Comparison of ENCODE assay signal across 2 cellular contexts in genomic region chr17:10744509-10745000, GRCh38.
A peak's percentile ranks its signal among the peaks of the same experiment; 100 is the strongest.
TF ChIP-seq lines count a peak whose summit lies in the region.

No MANE protein-coding gene starts in this region.

TF ChIP-seq in SK-N-SH treated with all-trans-retinoic acid at 6 μM for 48 hours, 23 proteins besides CTCF, POLR2A, EP300 and RAD21:
- TF ChIP-seq TSHZ2 (CRISPR knock-in tag; IDR thresholded peaks at IDR 0.05) = no peak
- TF ChIP-seq CSDC2 (CRISPR knock-in tag; IDR thresholded peaks at IDR 0.05) = no peak
- TF ChIP-seq BACH2 (CRISPR knock-in tag; IDR thresholded peaks at IDR 0.05; ENCODE audit: borderline replicate concordance) = no peak
- TF ChIP-seq ZNF70 (CRISPR knock-in tag; IDR thresholded peaks at IDR 0.05) = peak; percentile 97
- no peak for TF ChIP-seq SNAI2 (CRISPR knock-in tag; IDR thresholded peaks at IDR 0.05)
- no peak for TF ChIP-seq PPARA (CRISPR knock-in tag; IDR thresholded peaks at IDR 0.05; ENCODE audit: borderline replicate concordance)
- TF ChIP-seq POU6F1 (CRISPR knock-in tag; IDR thresholded peaks at IDR 0.05; ENCODE audit: borderline replicate concordance, low read depth) = no peak
- no peak for TF ChIP-seq OSR1 (CRISPR knock-in tag; IDR thresholded peaks at IDR 0.05)
- no peak for TF ChIP-seq TOX (CRISPR knock-in tag; IDR thresholded peaks at IDR 0.05; ENCODE audit: borderline replicate concordance)

TF ChIP-seq in HepG2, 621 proteins besides CTCF, POLR2A, EP300 and RAD21 (continues in another document):
- TF ChIP-seq REPIN1 (CRISPR knock-in tag; IDR thresholded peaks at IDR 0.05; ENCODE audit: borderline replicate concordance, low read depth) (no peak), MXD1 (CRISPR knock-in tag; IDR thresholded peaks at IDR 0.05) (no peak), ZNF740 (CRISPR knock-in tag; IDR thresholded peaks at IDR 0.05) (no peak), RNF2 (conservative IDR thresholded peaks at IDR 0.05; ENCODE audit: low read depth) (no peak), ZSCAN20 (CRISPR knock-in tag; IDR thresholded peaks at IDR 0.05; ENCODE audit: borderline replicate concordance) (no peak), CREB1 (IDR thresholded peaks at IDR 0.05) (no peak), CREB1 (CRISPR knock-in tag; IDR thresholded peaks at IDR 0.05) (peak; percentile 59; the same call in 1 of the 2 replicates), SOX13 (IDR thresholded peaks at IDR 0.05) (no peak), SOX13 (CRISPR knock-in tag; conservative IDR thresholded peaks at IDR 0.05 in 1 of 2, IDR thresholded peaks at IDR 0.05 in 1 of 2) (peak in 1 of 2 experiments; percentile 33; a peak in 1 of 4 replicates), THAP11 (CRISPR knock-in tag; IDR thresholded peaks at IDR 0.05) (no peak), ZBTB2 (CRISPR knock-in tag; IDR thresholded peaks at IDR 0.05; ENCODE audit: low read depth) (no peak), MAFK (conservative IDR thresholded peaks at IDR 0.05 in 1 of 2, IDR thresholded peaks at IDR 0.05 in 1 of 2; ENCODE audit: low read length in 2 of 2) (no peak), RFXAP (CRISPR knock-in tag; IDR thresholded peaks at IDR 0.05; ENCODE audit: borderline replicate concordance) (no peak), U2AF2 (IDR thresholded peaks at IDR 0.05; ENCODE audit: low read depth, low read length) (no peak), IRF2 (CRISPR knock-in tag; IDR thresholded peaks at IDR 0.05) (no peak), MYC (CRISPR knock-in tag; IDR thresholded peaks at IDR 0.05; ENCODE audit: borderline replicate concordance) (no peak), ZNF790 (CRISPR knock-in tag; IDR thresholded peaks at IDR 0.05; ENCODE audit: borderline replicate concordance) (no peak), MTF2 (CRISPR knock-in tag; IDR thresholded peaks at IDR 0.05; ENCODE audit: borderline replicate concordance) (no peak), ISX (CRISPR knock-in tag; conservative IDR thresholded peaks at IDR 0.05) (no peak), SOX5 (CRISPR knock-in tag; IDR thresholded peaks at IDR 0.05; ENCODE audit: borderline replicate concordance) (no peak), FOXJ3 (CRISPR knock-in tag; IDR thresholded peaks at IDR 0.05; ENCODE audit: borderline replicate concordance) (no peak), TCF7L2 (IDR thresholded peaks at IDR 0.05; ENCODE audit: low read depth, low read length) (peak; percentile 74), ZNF282 (IDR thresholded peaks at IDR 0.05; ENCODE audit: partially characterized antibody) (no peak), MXD4 (CRISPR knock-in tag; IDR thresholded peaks at IDR 0.05) (no peak), DR1 (CRISPR knock-in tag; IDR thresholded peaks at IDR 0.05) (no peak), ZNF234 (CRISPR knock-in tag; conservative IDR thresholded peaks at IDR 0.05) (no peak), CBX1 (IDR thresholded peaks at IDR 0.05; ENCODE audit: low read depth) (no peak), ZFP90 (CRISPR knock-in tag; IDR thresholded peaks at IDR 0.05; ENCODE audit: borderline replicate concordance) (no peak), ZSCAN12 (CRISPR knock-in tag; IDR thresholded peaks at IDR 0.05) (no peak), ZBTB21 (CRISPR knock-in tag; IDR thresholded peaks at IDR 0.05) (peak; percentile 64; the same call in 1 of the 2 replicates), SALL2 (CRISPR knock-in tag; IDR thresholded peaks at IDR 0.05) (no peak), ZNF160 (CRISPR knock-in tag; IDR thresholded peaks at IDR 0.05) (no peak), ZFYVE20 (CRISPR knock-in tag; IDR thresholded peaks at IDR 0.05; ENCODE audit: borderline replicate concordance, low read depth) (no peak), MXI1 (IDR thresholded peaks at IDR 0.05; ENCODE audit: borderline replicate concordance, low read depth, low read length) (no peak), PLRG1 (conservative IDR thresholded peaks at IDR 0.05) (no peak), EHMT2 (IDR thresholded peaks at IDR 0.05; ENCODE audit: borderline replicate concordance, low read depth, low read length) (no peak), HIVEP1 (CRISPR knock-in tag; IDR thresholded peaks at IDR 0.05) (no peak), ZNF24 (IDR thresholded peaks at IDR 0.05) (no peak), ATF1 (CRISPR knock-in tag; IDR thresholded peaks at IDR 0.05) (peak; percentile 46; the same call in 1 of the 2 replicates), RFXANK (CRISPR knock-in tag; IDR thresholded peaks at IDR 0.05) (no peak), ZNF512 (CRISPR knock-in tag; IDR thresholded peaks at IDR 0.05) (no peak), ARNT2 (CRISPR knock-in tag; IDR thresholded peaks at IDR 0.05; ENCODE audit: low read depth) (no peak), MTA1 (CRISPR knock-in tag; IDR thresholded peaks at IDR 0.05; ENCODE audit: borderline replicate concordance) (no peak), NFYB (CRISPR knock-in tag; IDR thresholded peaks at IDR 0.05) (no peak), ZNF710 (CRISPR knock-in tag; IDR thresholded peaks at IDR 0.05; ENCODE audit: borderline replicate concordance) (peak; percentile 30; the same call in 1 of the 2 replicates), NR2F2 (IDR thresholded peaks at IDR 0.05; ENCODE audit: borderline replicate concordance, low read depth) (0 out of 2 replicates have a peak, but pooled peaks have one; percentile 42), THRA (CRISPR knock-in tag; IDR thresholded peaks at IDR 0.05; ENCODE audit: borderline replicate concordance) (no peak), ZMYM2 (CRISPR knock-in tag; IDR thresholded peaks at IDR 0.05) (no peak), ZNF770 (CRISPR knock-in tag; IDR thresholded peaks at IDR 0.05) (no peak), NFIC (IDR thresholded peaks at IDR 0.05; ENCODE audit: low read length) (peak; percentile 39; the same call in 1 of the 2 replicates), ZNF646 (CRISPR knock-in tag; IDR thresholded peaks at IDR 0.05) (no peak), TP53 (CRISPR knock-in tag; conservative IDR thresholded peaks at IDR 0.05) (no peak), XRCC5 (optimal IDR thresholded peaks at IDR 0.05; ENCODE audit: low read length) (no peak)
